Comparison of ENCODE assay signal across 23 cellular contexts in the genomic region with DNA sequence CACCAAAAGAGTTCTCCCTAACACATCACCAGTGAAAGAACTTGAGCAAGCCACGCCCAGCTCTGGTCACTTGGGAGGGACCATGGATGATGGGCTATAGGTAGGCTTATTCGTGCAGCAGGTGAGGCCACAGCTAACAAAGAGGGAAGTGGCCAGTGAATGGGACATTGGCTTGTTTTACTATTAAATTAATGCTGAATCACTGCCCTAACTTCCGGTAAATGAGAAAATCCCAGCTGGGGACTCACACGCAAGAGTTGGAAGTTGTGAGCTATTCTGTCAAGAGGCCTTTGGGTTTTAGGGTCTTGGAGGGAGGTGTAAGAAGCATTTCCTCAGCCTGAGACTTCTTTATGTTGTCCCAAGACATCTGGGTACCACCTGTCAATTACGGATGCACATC.
"Had no signal": no experiment of that assay in that cellular context is flagged by ENCODE, and none has a peak within 500 bp of the region (broad histone marks: within the 10 kb centered on the region; RNA-seq: fewer than 3 reads in every experiment).

No MANE protein-coding gene starts in this region.

- ATAC-seq: activated CD8-positive, alpha-beta T cell treated with anti-CD3 and anti-CD28 coated beads, Interleukin-2, amount 10 ng/mL, durations not matched to agents 7 days and 5 days; WTC11 had no signal

- H3K27me3 Mint-ChIP-seq: activated naive CD4-positive, alpha-beta T cell treated with anti-CD3 and anti-CD28 coated beads, Interleukin-2, amount 50 U/mL, for 24 hours; activated T-cell treated with anti-CD3 and anti-CD28 coated beads, Interleukin-2, amount 50 U/mL, for 24 hours had no signal

- H3K4me3 Mint-ChIP-seq: activated CD8-positive, alpha-beta T cell treated with anti-CD3 and anti-CD28 coated beads, Interleukin-2, amount 10 ng/mL, durations not matched to agents 7 days and 5 days; activated naive CD4-positive, alpha-beta T cell treated with anti-CD3 and anti-CD28 coated beads, Interleukin-2, amount 50 U/mL, for 24 hours; activated T-cell treated with anti-CD3 and anti-CD28 coated beads, Interleukin-2, amount 50 U/mL, for 24 hours; activated T-helper 1 cell treated with anti-CD3 and anti-CD28 coated beads, Interleukin-12 subunit alpha, Interleukin-12 subunit beta, Interleukin-2, Interleukin-4 antibody, amounts not matched to agents 30 ng/mL and 10 ng/mL and 1 ng/mL, durations not matched to agents 14 hours and 24 hours and 36 hours; T-helper 1 cell treated with Interleukin-12 subunit alpha and Interleukin-12 subunit beta and Interleukin-4 antibody, amounts not matched to agents 30 μg/mL and 1 μg/mL, for 36 hours; WTC11 had no signal

- DNase-seq: activated CD4-positive, alpha-beta T cell treated with anti-CD3 and anti-CD28 coated beads for 48 hours; activated CD4-positive, alpha-beta T cell treated with anti-CD3 and anti-CD28 coated beads, Interleukin-2, amount 50 U/mL, for 4 hours; activated CD4-positive, CD25-positive, alpha-beta regulatory T cell treated with anti-CD3 and anti-CD28 coated beads, Interleukin-2, amount 50 U/mL, for 72 hours; activated CD8-positive, alpha-beta T cell treated with anti-CD3 and anti-CD28 coated beads, Interleukin-2, amount 10 ng/mL, durations not matched to agents 7 days and 5 days; activated effector memory CD4-positive, alpha-beta T cell treated with Interleukin-2 at 50 U/mL for 16 hours; activated naive CD4-positive, alpha-beta T cell; activated T-cell treated with anti-CD3 and anti-CD28 coated beads, Interleukin-2, amount 50 U/mL, for 24 hours; central memory CD4-positive, alpha-beta T cell; KG1; NCI-H1092; NCI-H1417; NCI-H1930; NCI-H2171; NCI-H2227 treated with DMSO at 0.1 percent for 48 hours; NCI-H446 treated with DMSO at 0.1 percent for 48 hours; NCI-H524 treated with DMSO at 0.1 percent for 48 hours; NCI-H82; PC-9; SHP77 treated with DMSO at 0.1 percent for 48 hours had no signal

- H3K27ac ChIP-seq: PC-9 had no signal

- H3K9me3 Mint-ChIP-seq: activated naive CD4-positive, alpha-beta T cell treated with anti-CD3 and anti-CD28 coated beads, Interleukin-2, amount 50 U/mL, for 24 hours; activated T-cell treated with anti-CD3 and anti-CD28 coated beads, Interleukin-2, amount 50 U/mL, for 24 hours; activated T-helper 1 cell treated with anti-CD3 and anti-CD28 coated beads, Interleukin-12 subunit alpha, Interleukin-12 subunit beta, Interleukin-2, Interleukin-4 antibody, amounts not matched to agents 30 ng/mL and 10 ng/mL and 1 ng/mL, durations not matched to agents 14 hours and 24 hours and 36 hours; T-helper 1 cell treated with Interleukin-12 subunit alpha and Interleukin-12 subunit beta and Interleukin-4 antibody, amounts not matched to agents 30 μg/mL and 1 μg/mL, for 36 hours; WTC11 had no signal

- H3K4me2 ChIP-seq: PC-9 had no signal

- H2AFZ ChIP-seq: PC-9 had no signal

- H3K36me3 Mint-ChIP-seq: WTC11 had no signal

- H3K27ac Mint-ChIP-seq: activated CD8-positive, alpha-beta T cell treated with anti-CD3 and anti-CD28 coated beads, Interleukin-2, amount 10 ng/mL, durations not matched to agents 7 days and 5 days; activated naive CD4-positive, alpha-beta T cell treated with anti-CD3 and anti-CD28 coated beads, Interleukin-2, amount 50 U/mL, for 24 hours; activated T-cell treated with anti-CD3 and anti-CD28 coated beads, Interleukin-2, amount 50 U/mL, for 24 hours; activated T-helper 1 cell treated with anti-CD3 and anti-CD28 coated beads, Interleukin-12 subunit alpha, Interleukin-12 subunit beta, Interleukin-2, Interleukin-4 antibody, amounts not matched to agents 30 ng/mL and 10 ng/mL and 1 ng/mL, durations not matched to agents 14 hours and 24 hours and 36 hours; T-helper 1 cell treated with Interleukin-12 subunit alpha and Interleukin-12 subunit beta and Interleukin-4 antibody, amounts not matched to agents 30 μg/mL and 1 μg/mL, for 36 hours; WTC11 had no signal

- H3K4me1 Mint-ChIP-seq: activated naive CD4-positive, alpha-beta T cell treated with anti-CD3 and anti-CD28 coated beads, Interleukin-2, amount 50 U/mL, for 24 hours had no signal

- H3K4me3 ChIP-seq: PC-9 had no signal
